Comparison of ENCODE assay signal across 1 cellular context in the genomic region with DNA sequence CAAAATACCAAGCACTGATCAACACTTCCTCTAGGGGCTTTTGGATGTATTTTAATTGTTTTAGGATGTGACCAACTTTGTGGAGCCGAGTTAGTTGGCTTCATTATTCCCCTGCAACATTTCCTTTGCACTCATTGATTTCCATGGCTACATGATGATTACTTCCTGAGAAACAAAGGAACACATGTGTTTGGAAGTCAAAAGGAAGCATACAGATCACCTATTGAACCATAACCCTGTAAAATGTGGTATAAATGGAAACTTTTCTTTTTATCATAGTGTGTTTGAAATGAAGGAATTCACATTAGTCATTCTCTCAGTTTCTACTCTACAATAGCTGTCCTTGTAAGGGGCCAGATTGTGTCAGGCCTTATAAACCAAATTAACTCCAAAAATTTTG.
TF ChIP-seq lines count a peak whose summit lies in the region.

No MANE protein-coding gene starts in this region.

TF ChIP-seq in IMR-90, 13 proteins besides CTCF, POLR2A, EP300 and RAD21:
- no peak for TF ChIP-seq CEBPB (IDR thresholded peaks at IDR 0.05; ENCODE audit: low read depth, low read length)
- TF ChIP-seq, protein P1, sequence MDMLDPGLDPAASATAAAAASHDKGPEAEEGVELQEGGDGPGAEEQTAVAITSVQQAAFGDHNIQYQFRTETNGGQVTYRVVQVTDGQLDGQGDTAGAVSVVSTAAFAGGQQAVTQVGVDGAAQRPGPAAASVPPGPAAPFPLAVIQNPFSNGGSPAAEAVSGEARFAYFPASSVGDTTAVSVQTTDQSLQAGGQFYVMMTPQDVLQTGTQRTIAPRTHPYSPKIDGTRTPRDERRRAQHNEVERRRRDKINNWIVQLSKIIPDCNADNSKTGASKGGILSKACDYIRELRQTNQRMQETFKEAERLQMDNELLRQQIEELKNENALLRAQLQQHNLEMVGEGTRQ (IDR thresholded peaks at IDR 0.05; ENCODE audit: low read depth, low read length) = no peak
- no peak for TF ChIP-seq SMC3 (IDR thresholded peaks at IDR 0.05; ENCODE audit: low read depth, low read length)
- TF ChIP-seq NFE2L2 (IDR thresholded peaks at IDR 0.05; ENCODE audit: low read depth, low read length) = no peak
- no peak for TF ChIP-seq MAZ (IDR thresholded peaks at IDR 0.05; ENCODE audit: borderline replicate concordance, low read depth, low read length)
- no peak for TF ChIP-seq MAFK (IDR thresholded peaks at IDR 0.05; ENCODE audit: low read depth, low read length)
- no peak for TF ChIP-seq RFX5 (IDR thresholded peaks at IDR 0.05; ENCODE audit: low read depth, low read length)
